8 cellular contexts compared by ENCODE assay signal in the genomic region with DNA sequence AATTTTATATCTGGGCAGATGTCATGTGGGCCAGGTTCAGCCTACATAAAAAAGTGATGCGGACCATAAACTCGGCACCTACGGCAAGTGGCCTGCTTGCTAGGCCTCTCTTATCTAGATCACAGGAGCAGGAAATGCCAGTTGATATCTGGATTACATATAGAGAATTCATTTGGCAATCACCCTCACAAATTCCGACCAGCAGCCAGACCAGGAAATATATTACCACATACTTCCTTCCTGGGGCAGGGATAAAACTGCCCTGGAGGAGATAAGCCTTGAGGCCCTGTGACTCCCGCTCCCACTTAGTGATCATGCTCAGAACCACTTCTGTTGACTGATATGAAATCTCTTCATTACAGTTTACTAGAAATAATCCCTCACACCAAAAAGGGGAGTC.
DNase-seq lines count a peak whose midpoint lies in the region; ATAC-seq and TF ChIP-seq lines count a peak whose summit lies in the region.
"Not testable (repeated sequence)": the region's sequence is repeated elsewhere in the genome, so short reads cannot be mapped to it uniquely, and the experiment has no call there.

No MANE protein-coding gene starts in this region.

- H3K4me1 ChIP-seq in A673 (ENCODE audit: insufficient read depth, low read length, poor library complexity, severe bottlenecking); colonic mucosa; lower lobe of right lung; transverse colon: not testable (repeated sequence)
- peaks cover 32 to 46% of the 10 kb centered on the region in 2 experiments for H3K4me1 ChIP-seq in neutrophil (ENCODE audit: control insufficient read depth in 1 of 2, insufficient read depth in 1 of 2, low read depth in 1 of 2, low read length in 1 of 2)

- not testable (repeated sequence) for TF ChIP-seq EP300 in transverse colon (IDR thresholded peaks at IDR 0.05; ENCODE audit: low read depth)

- not testable (repeated sequence) for TF ChIP-seq CTCF in A673 (conservative IDR thresholded peaks at IDR 0.05; ENCODE audit: low read depth, low read length); HL-60 (IDR thresholded peaks at IDR 0.05; ENCODE audit: insufficient read depth, low read length); colonic mucosa (IDR thresholded peaks at IDR 0.05); lower lobe of right lung (IDR thresholded peaks at IDR 0.05); neutrophil (IDR thresholded peaks at IDR 0.05); transverse colon (IDR thresholded peaks at IDR 0.05)

- H3K9me3 ChIP-seq in A673 (ENCODE audit: low read depth, low read length, poor library complexity, severe bottlenecking); colonic mucosa; lower lobe of right lung; neutrophil; transverse colon: not testable (repeated sequence)

- DNase-seq in A673 (ENCODE audit: low spot score) (peak; percentile 28), HL-60 (ENCODE audit: low read depth in 1 of 2, low spot score in 1 of 2) (peak; percentile 53 to 70), OCI-M1 (lab: John Stamatoyannopoulos, UW) (peak; percentile 67), UCSD-AML1 (lab: John Stamatoyannopoulos, UW; ENCODE audit: unreplicated experiment) (peak; percentile 33), colonic mucosa (peak; percentile 27), transverse colon (peak; percentile 12)
- DNase-seq in lower lobe of right lung: not testable (repeated sequence)

- WGBS in transverse colon (ENCODE audit: low coverage in 1 of 2), 2 donors: 20 to 62% methylated on average over 1 to 3 of the region's 5 CpGs

- H3K36me3 ChIP-seq in A673 (ENCODE audit: insufficient read depth, low read length, poor library complexity, severe bottlenecking); colonic mucosa; lower lobe of right lung; neutrophil; transverse colon: not testable (repeated sequence)

- not testable (repeated sequence) for H3K9ac ChIP-seq in colonic mucosa (ENCODE audit: low read depth in 2 of 2, low read length in 2 of 2)

- not testable (repeated sequence) for H3K27me3 ChIP-seq in A673 (replicated peaks; ENCODE audit: insufficient read depth, low read depth, low read length, poor library complexity); HL-60 (ENCODE audit: insufficient read depth, poor library complexity, severe bottlenecking); colonic mucosa; lower lobe of right lung (ENCODE audit: low read depth); neutrophil; transverse colon

- CTCF ChIA-PET in A673 (lab: Charles Lee): not testable (repeated sequence)

- intact Hi-C loops in A673 (cut with micrococcal nuclease; ENCODE audit: unreplicated experiment); colonic mucosa (cut with DNase I); lower lobe of right lung (cut with DNase I); transverse colon (cut with DNase I; ENCODE audit: low total_unique reads): not testable (repeated sequence)

- not testable (repeated sequence) for H3K27ac ChIP-seq in A673 (ENCODE audit: low read depth, low read length, poor library complexity, severe bottlenecking); colonic mucosa; transverse colon
- H3K27ac ChIP-seq in HL-60 (replicated peaks) (peak overlapping the region; percentile 69), lower lobe of right lung (peak overlapping the region; percentile 24), neutrophil (peak overlapping the region; percentile 95)

- not testable (repeated sequence) for BruUV-seq in A673 (replicated peaks; lab: Mats Ljungman, UMichigan)

- not testable (repeated sequence) for H3K4me3 ChIP-seq in A673 (ENCODE audit: low read depth, low read length, poor library complexity, severe bottlenecking); HL-60 (replicated peaks; ENCODE audit: insufficient read depth, low read length); colonic mucosa; lower lobe of right lung; transverse colon
- H3K4me3 ChIP-seq in neutrophil (ENCODE audit: low read depth in 1 of 2, low read length in 1 of 2): peak overlapping the region; percentile 8 to 43

- in situ Hi-C loops in transverse colon (cut with MboI; ENCODE audit: low pct_ligation_motif_present in 1 of 4, low pct_unique_long_range_greater_than_20kb in 1 of 4, low sequenced_read_pairs in 3 of 4): not testable (repeated sequence)

- POLR2A ChIA-PET in A673 (lab: Charles Lee; ENCODE audit: low non-redundant PET): not testable (repeated sequence)

- ATAC-seq in lower lobe of right lung: peak in 1 of 2 donors; percentile 37

- not testable (repeated sequence) for TF ChIP-seq POLR2A in transverse colon (IDR thresholded peaks at IDR 0.05)
